Comparison of ENCODE assay signal across 15 cellular contexts in genomic region chr9:117178596-117179111, GRCh38.
DNase-seq lines count a peak whose midpoint lies in the region; ATAC-seq and TF ChIP-seq lines count a peak whose summit lies in the region.
"Had no signal": no experiment of that assay in that cellular context is flagged by ENCODE, and none has a peak within 500 bp of the region (broad histone marks: within the 10 kb centered on the region; RNA-seq: fewer than 3 reads in every experiment).

No MANE protein-coding gene starts in this region.

- H3K4me3 ChIP-seq in body of pancreas: no peak overlapping the region
- no peak overlapping the region for H3K4me3 ChIP-seq in uterus
- H3K4me3 ChIP-seq: GM23248, hepatocyte, K562 had no signal

- intact Hi-C loops in body of pancreas (cut with DNase I): no loop called here
- intact Hi-C loops in uterus (cut with DNase I; ENCODE audit: low total_unique reads): no loop called here

- TF ChIP-seq POLR2A in body of pancreas (IDR thresholded peaks at IDR 0.05) (no peak), uterus (IDR thresholded peaks at IDR 0.05) (no peak)

- DNase-seq in NCI-H2227 (lab: John Stamatoyannopoulos, UW; ENCODE audit: unreplicated experiment) (peak; percentile 22), NCI-H2227 treated with DMSO at 0.1 percent for 48 hours (lab: John Stamatoyannopoulos, UW) (no peak), SK-N-DZ (ENCODE audit: low spot score) (peak; percentile 64), hippocampal formation (lab: John Stamatoyannopoulos, UW) (peak; percentile 24 to 39), smooth muscle cell of the brain vasculature (ENCODE audit: low read depth, low spot score) (peak; percentile 7), MV-4-11 (lab: John Stamatoyannopoulos, UW) (no peak), body of pancreas (no peak), uterus (no peak)
- DNase-seq: activated naive CD4-positive, alpha-beta T cell; GM23248; natural killer cell; NCI-H1930 had no signal

- H3K36me3 ChIP-seq in body of pancreas (replicated peaks in 1 of 2; ENCODE audit: insufficient read depth in 1 of 2, low read depth in 2 of 2) (no peaks in the 10 kb centered on the region), uterus (no peaks in the 10 kb centered on the region)

- H3K27me3 ChIP-seq in body of pancreas (no peaks in the 10 kb centered on the region), uterus (no peaks in the 10 kb centered on the region)
- H3K27me3 ChIP-seq: hepatocyte had no signal

- H3K9me3 ChIP-seq in body of pancreas (no peaks in the 10 kb centered on the region), uterus (no peaks in the 10 kb centered on the region)

- WGBS in body of pancreas, 2 donors: 86 to 89% methylated on average over 5 of the region's 5 CpGs

- no peak for ATAC-seq in body of pancreas
- ATAC-seq: K562, natural killer cell had no signal

- no peak for TF ChIP-seq CTCF in body of pancreas (IDR thresholded peaks at IDR 0.05)
- no peak for TF ChIP-seq CTCF in uterus (IDR thresholded peaks at IDR 0.05)

- H3K27ac ChIP-seq in body of pancreas (no peak overlapping the region), uterus (no peak overlapping the region)
- H3K27ac ChIP-seq: epithelial cell of prostate, GM23248, hepatocyte had no signal

- H3K4me1 ChIP-seq in body of pancreas (no peaks in the 10 kb centered on the region), uterus (no peaks in the 10 kb centered on the region)

Comparison
In these comparisons a context has a peak if more than half of its experiments do, and no peak if none do; other contexts are left out.
1. DNase-seq: peak in NCI-H2227 (single experiment), SK-N-DZ (single experiment), hippocampal formation (2 of 2) and smooth muscle cell of the brain vasculature (single experiment); none in NCI-H2227 treated with DMSO at 0.1 percent for 48 hours (single experiment), MV-4-11 (single experiment), body of pancreas (0 of 4) and uterus (0 of 2).